8 cellular contexts compared by ENCODE assay signal in genomic region chr10:114239117-114239993, GRCh38. TPM values are rescaled to one million over a fixed set of nuclear protein-coding genes. Genes with fewer than 3 reads are reported as not detected.
DNase-seq lines count a peak whose midpoint lies in the region; ATAC-seq and TF ChIP-seq lines count a peak whose summit lies in the region.
"Had no signal": no experiment of that assay in that cellular context is flagged by ENCODE, and none has a peak within 500 bp of the region (broad histone marks: within the 10 kb centered on the region; RNA-seq: fewer than 3 reads in every experiment).

VWA2 (plus strand) TSS chr10:114239254; CDS start chr10:114248714, 9,460 bp downstream.

- H3K79me2 ChIP-seq in GM23338 (replicated peaks; ENCODE audit: insufficient read depth) = no peaks in the 10 kb centered on the region

- intact Hi-C loops in dorsolateral prefrontal cortex (cut with DNase I) = no loop called here
- intact Hi-C loops in tibial artery (cut with DNase I; ENCODE audit: low total_unique reads) = no loop called here

- H3K36me3 ChIP-seq in GM23338 (ENCODE audit: insufficient read depth) (no peaks in the 10 kb centered on the region), tibial artery (no peaks in the 10 kb centered on the region)

- peak; percentile 87 for ATAC-seq in GM23338
- peak; percentile 56 to 72 for ATAC-seq in naive thymus-derived CD8-positive, alpha-beta T cell
- ATAC-seq in HG03439 (IDR thresholded peaks at IDR 0.05; ENCODE audit: unreplicated experiment) = no peak

- H3F3A ChIP-seq in GM23338 (replicated peaks; ENCODE audit: low read depth) = no peaks in the 10 kb centered on the region

- no peaks in the 10 kb centered on the region for H3K9me3 ChIP-seq in tibial artery

- H3K4me2 ChIP-seq in GM23338 = peak within 1 kb of the TSS; percentile 87

- peak within 1 kb of the TSS; percentile 65 for H3K4me3 ChIP-seq in GM23338
- peak within 1 kb of the TSS in 57 of 59 donors; percentile 13 to 64 (median 46) for H3K4me3 ChIP-seq in dorsolateral prefrontal cortex
- H3K4me3 ChIP-seq in tibial artery = peak within 1 kb of the TSS in 1 of 2 donors; percentile 30

- TF ChIP-seq CTCF in GM23338 (conservative IDR thresholded peaks at IDR 0.05; ENCODE audit: low read depth in 2 of 2) = peak; percentile 23 to 71; a peak in 3 of 4 replicates
- TF ChIP-seq CTCF in dorsolateral prefrontal cortex (IDR thresholded peaks at IDR 0.05 in 54 of 56, conservative IDR thresholded peaks at IDR 0.05 in 2 of 56; ENCODE audit: low read depth in 1 of 56, partially characterized antibody in 56 of 56) = peak in 9 of 56 donors; percentile 9 to 21 (median 13)
- no peak for TF ChIP-seq CTCF in tibial artery (IDR thresholded peaks at IDR 0.05)

- POLR2A ChIA-PET in naive thymus-derived CD8-positive, alpha-beta T cell (lab: Charles Lee) = interaction anchor here (0.6 kb wide), 1 partner anchor 291 kb away, joined by 3 read pairs; no protein-coding TSS in a partner anchor

- H3K36me3 Mint-ChIP-seq in GM23338 (ENCODE audit: low read depth) = no peaks in the 10 kb centered on the region
- H3K36me3 Mint-ChIP-seq in naive thymus-derived CD8-positive, alpha-beta T cell = no peaks in the 10 kb centered on the region

- H3K27me3 ChIP-seq in GM23338 (ENCODE audit: insufficient read depth) (peaks cover 35% of the 10 kb centered on the region), dorsolateral prefrontal cortex (peaks cover 0 to 99% (median 50%) of the 10 kb centered on the region in 45 donors), tibial artery (peaks cover 0 to 75% of the 10 kb centered on the region in 2 donors)

- H3K9me3 Mint-ChIP-seq in GM23338 = no peaks in the 10 kb centered on the region
- no peaks in the 10 kb centered on the region for H3K9me3 Mint-ChIP-seq in naive thymus-derived CD8-positive, alpha-beta T cell

- peak within 1 kb of the TSS; percentile 75 for H3K4me3 Mint-ChIP-seq in GM23338
- H3K4me3 Mint-ChIP-seq in naive thymus-derived CD8-positive, alpha-beta T cell = peak within 1 kb of the TSS; percentile 4 to 75 (median 54)

- H3K4me1 Mint-ChIP-seq in GM23338 = peaks cover 15% of the 10 kb centered on the region
- peaks cover 0 to 10% (median 1%) of the 10 kb centered on the region in 4 donors for H3K4me1 Mint-ChIP-seq in naive thymus-derived CD8-positive, alpha-beta T cell

- H3K27ac ChIP-seq in GM23338 (ENCODE audit: low read depth) (no peak within 1 kb of the TSS), dorsolateral prefrontal cortex (peak within 1 kb of the TSS in 6 of 59 donors; percentile 8 to 31 (median 26)), tibial artery (no peak within 1 kb of the TSS)

- no peaks in the 10 kb centered on the region for H3K9me2 ChIP-seq in GM23338 (ENCODE audit: insufficient read depth)

- H3K4me1 ChIP-seq in GM23338 (ENCODE audit: insufficient read depth) (peaks cover 9% of the 10 kb centered on the region), tibial artery (peaks cover 0 to 10% (median 8%) of the 10 kb centered on the region in 4 donors)

- H3K27ac Mint-ChIP-seq in GM23338 = no peak within 1 kb of the TSS
- H3K27ac Mint-ChIP-seq in naive thymus-derived CD8-positive, alpha-beta T cell = no peak within 1 kb of the TSS

- H4K20me1 ChIP-seq in GM23338 (replicated peaks; ENCODE audit: insufficient read depth) = no peaks in the 10 kb centered on the region

- H2AFZ ChIP-seq in GM23338 = peak within 1 kb of the TSS; percentile 92

- DNase-seq in GM23338 (ENCODE audit: low spot score) = peak; percentile 77
- DNase-seq in NCI-H774 (lab: John Stamatoyannopoulos, UW) = peak; percentile 35
- DNase-seq in dorsolateral prefrontal cortex = no peak
- peak in 5 of 10 donors; percentile 5 to 20 (median 15) for DNase-seq in naive thymus-derived CD8-positive, alpha-beta T cell
- DNase-seq in cortex of kidney (lab: John Stamatoyannopoulos, UW) = no peak
- DNase-seq in tibial artery = no peak

- H3K27me3 Mint-ChIP-seq in GM23338 (ENCODE audit: insufficient read depth, low read depth, poor library complexity) = peaks cover 24% of the 10 kb centered on the region
- peaks cover 31 to 81% (median 46%) of the 10 kb centered on the region in 5 donors for H3K27me3 Mint-ChIP-seq in naive thymus-derived CD8-positive, alpha-beta T cell

TF ChIP-seq in GM23338, 12 proteins besides CTCF, POLR2A, EP300 and RAD21:
- peak; percentile 10 for TF ChIP-seq EZH2 (IDR thresholded peaks at IDR 0.05; ENCODE audit: low read depth, unreplicated experiment)
- no peak for TF ChIP-seq ZNF114 (CRISPR knock-in tag; IDR thresholded peaks at IDR 0.05)
- no peak for TF ChIP-seq ETS1 (IDR thresholded peaks at IDR 0.05)
- no peak for TF ChIP-seq JUNB (IDR thresholded peaks at IDR 0.05; ENCODE audit: unreplicated experiment)
TF ChIP-seq in GM23338: peak in this region for 1.

RNA-seq across cellular contexts. Expression of gene VWA2, which starts in this region (rescaled TPM):
- 2.0 and 3.7 TPM in 2 replicates for total RNA-seq in GM23338 (2014; rRNA removed; shearing (Covaris generic))
- polyA plus RNA-seq in GM23338 (2016; fragmentation: Nextera tagmentation; extraction: Ambion mirVana) = 0.35 and 0.48 TPM in 2 replicates
- total RNA-seq in dorsolateral prefrontal cortex = 1 to 10 TPM in 110 of 120 experiments, under 1 TPM in 10; 0.45 to 6.3 (median 2.0) TPM
- total RNA-seq in naive thymus-derived CD8-positive, alpha-beta T cell = not detected
- not detected for polyA plus RNA-seq in naive thymus-derived CD8-positive, alpha-beta T cell
- total RNA-seq: SK-MEL-5 had no signal

Comparison
In these comparisons a context has a peak if more than half of its experiments do, and no peak if none do; other contexts are left out.
1. Peak in ATAC-seq in naive thymus-derived CD8-positive, alpha-beta T cell; RNA of the gene not detected or under 1 TPM.
2. DNase-seq: peak in GM23338 (single experiment) and NCI-H774 (single experiment); none in dorsolateral prefrontal cortex (0 of 10), cortex of kidney (single experiment) and tibial artery (0 of 2).
3. CTCF ChIP-seq: peak in GM23338 (2 of 2); none in tibial artery (0 of 2).